Comparison of ENCODE assay signal across 9 cellular contexts in genomic region chr10:119543814-119544642, GRCh38. TPM values are rescaled to one million over a fixed set of nuclear protein-coding genes. Genes with fewer than 3 reads are reported as not detected.
DNase-seq lines count a peak whose midpoint lies in the region; ATAC-seq and TF ChIP-seq lines count a peak whose summit lies in the region.
"Had no signal": no experiment of that assay in that cellular context is flagged by ENCODE, and none has a peak within 500 bp of the region (broad histone marks: within the 10 kb centered on the region; RNA-seq: fewer than 3 reads in every experiment).

No MANE protein-coding gene starts in this region.

- no peak for ATAC-seq in CD4-positive, CD25-positive, alpha-beta regulatory T cell (ENCODE audit: low read depth in 2 of 2)
- no peak for ATAC-seq in naive thymus-derived CD8-positive, alpha-beta T cell

- peaks cover 37% of the 10 kb centered on the region for H3K27me3 Mint-ChIP-seq in CD4-positive, CD25-positive, alpha-beta regulatory T cell
- peaks cover 0 to 8% (median 0%) of the 10 kb centered on the region in 5 donors for H3K27me3 Mint-ChIP-seq in naive thymus-derived CD8-positive, alpha-beta T cell

- H3K4me3 ChIP-seq in CD4-positive, CD25-positive, alpha-beta regulatory T cell (ENCODE audit: low read depth, low read length), result peak overlapping the region; percentile 32
- no peak overlapping the region for H3K4me3 ChIP-seq in choroid plexus epithelial cell (ENCODE audit: low read depth, low read length)

- POLR2A ChIA-PET in naive thymus-derived CD8-positive, alpha-beta T cell (lab: Charles Lee), result interaction anchor here (0.5 to 16.6 kb wide), 15 partner anchors 11 to 379 kb away, joined by 3 to 674 read pairs (median 11); partner anchors contain the start of genes BAG3, GRK5, MCMBP and SFXN4

- H3K27me3 ChIP-seq in CD4-positive, CD25-positive, alpha-beta regulatory T cell (ENCODE audit: control insufficient read depth, insufficient read depth, low read length), result peaks cover 7% of the 10 kb centered on the region

- peaks cover 0 to 3% (median 0%) of the 10 kb centered on the region in 7 donors for H3K9me3 Mint-ChIP-seq in CD4-positive, CD25-positive, alpha-beta regulatory T cell
- H3K9me3 Mint-ChIP-seq in naive thymus-derived CD8-positive, alpha-beta T cell, result no peaks in the 10 kb centered on the region

- H3K4me1 ChIP-seq in CD4-positive, CD25-positive, alpha-beta regulatory T cell (ENCODE audit: control insufficient read depth, insufficient read depth, low read length, poor library complexity, severe bottlenecking), result peaks cover 35% of the 10 kb centered on the region

- peak overlapping the region; percentile 77 to 90 (median 88) for H3K27ac Mint-ChIP-seq in CD4-positive, CD25-positive, alpha-beta regulatory T cell
- H3K27ac Mint-ChIP-seq in naive thymus-derived CD8-positive, alpha-beta T cell, result peak overlapping the region; percentile 79 to 96 (median 92)

- no peak for DNase-seq in CD4-positive, CD25-positive, alpha-beta regulatory T cell
- DNase-seq in choroid plexus epithelial cell (ENCODE audit: low read depth) (peak; percentile 13), LoVo (ENCODE audit: low spot score) (no peak), dedifferentiated amniotic fluid mesenchymal stem cell (ENCODE audit: extremely low spot score) (no peak), KG1 (lab: John Stamatoyannopoulos, UW) (no peak), MV-4-11 (lab: John Stamatoyannopoulos, UW) (no peak)
- no peak for DNase-seq in naive thymus-derived CD8-positive, alpha-beta T cell
- DNase-seq: NCI-H1092 treated with DMSO at 0.1 percent for 48 hours had no signal

- peaks cover 12 to 30% (median 17%) of the 10 kb centered on the region in 4 donors for H3K4me1 Mint-ChIP-seq in CD4-positive, CD25-positive, alpha-beta regulatory T cell
- peaks cover 16 to 31% (median 22%) of the 10 kb centered on the region in 4 donors for H3K4me1 Mint-ChIP-seq in naive thymus-derived CD8-positive, alpha-beta T cell

- peak overlapping the region; percentile 79 to 97 (median 96) for H3K4me3 Mint-ChIP-seq in CD4-positive, CD25-positive, alpha-beta regulatory T cell
- H3K4me3 Mint-ChIP-seq in naive thymus-derived CD8-positive, alpha-beta T cell, result peak overlapping the region; percentile 76 to 98 (median 96)

- TF ChIP-seq CTCF in choroid plexus epithelial cell (conservative IDR thresholded peaks at IDR 0.05; ENCODE audit: low read depth, low read length), result no peak

- H3K36me3 ChIP-seq in CD4-positive, CD25-positive, alpha-beta regulatory T cell (ENCODE audit: control insufficient read depth, insufficient read depth, low read length), result no peaks in the 10 kb centered on the region
- no peaks in the 10 kb centered on the region for H3K36me3 ChIP-seq in KOPT-K1 (ENCODE audit: insufficient read depth, low read length)

- no peak overlapping the region for H3K27ac ChIP-seq in CD4-positive, CD25-positive, alpha-beta regulatory T cell (ENCODE audit: insufficient read depth, low read length, poor library complexity, severe bottlenecking)
- peak overlapping the region; percentile 92 for H3K27ac ChIP-seq in KOPT-K1 (ENCODE audit: low read depth, low read length, poor library complexity, severe bottlenecking)

- H3K9me3 ChIP-seq in CD4-positive, CD25-positive, alpha-beta regulatory T cell (ENCODE audit: control insufficient read depth in 2 of 2, low read length in 2 of 2), result no peaks in the 10 kb centered on the region
- H3K9me3 ChIP-seq in KOPT-K1 (ENCODE audit: insufficient read depth, low read length, poor library complexity, severe bottlenecking), result no peaks in the 10 kb centered on the region

- no peaks in the 10 kb centered on the region for H3K36me3 Mint-ChIP-seq in CD4-positive, CD25-positive, alpha-beta regulatory T cell
- H3K36me3 Mint-ChIP-seq in naive thymus-derived CD8-positive, alpha-beta T cell, result no peaks in the 10 kb centered on the region

RNA-seq across cellular contexts. Expression of gene RGS10, which starts 1.5 kb away (rescaled TPM):
- 85.7 TPM for total RNA-seq in CD4-positive, CD25-positive, alpha-beta regulatory T cell
- polyA plus RNA-seq in CD4-positive, CD25-positive, alpha-beta regulatory T cell, result 100 to 1,000 TPM; 165 to 188 (median 183) TPM
- total RNA-seq in naive thymus-derived CD8-positive, alpha-beta T cell, result 100 to 1,000 TPM; 251 to 268 TPM
- polyA plus RNA-seq in naive thymus-derived CD8-positive, alpha-beta T cell, result 100 to 1,000 TPM; 409 to 533 (median 504) TPM

RNA-seq across cellular contexts. Expression of gene TIAL1, which starts 52.7 kb away (rescaled TPM):
- 205 TPM for total RNA-seq in CD4-positive, CD25-positive, alpha-beta regulatory T cell
- polyA plus RNA-seq in CD4-positive, CD25-positive, alpha-beta regulatory T cell, result 10 to 100 TPM in 2 of 4 donors, 1 to 10 TPM in 2; 9.2 to 16.6 (median 10.8) TPM
- total RNA-seq in naive thymus-derived CD8-positive, alpha-beta T cell, result 100 to 1,000 TPM; 215 to 224 TPM
- polyA plus RNA-seq in naive thymus-derived CD8-positive, alpha-beta T cell, result 10 to 100 TPM in 1 of 3 donors, 1 to 10 TPM in 2; 9.3 to 12.9 (median 9.4) TPM
